ENCODE assay signal across 1 cellular context in the genomic region with DNA sequence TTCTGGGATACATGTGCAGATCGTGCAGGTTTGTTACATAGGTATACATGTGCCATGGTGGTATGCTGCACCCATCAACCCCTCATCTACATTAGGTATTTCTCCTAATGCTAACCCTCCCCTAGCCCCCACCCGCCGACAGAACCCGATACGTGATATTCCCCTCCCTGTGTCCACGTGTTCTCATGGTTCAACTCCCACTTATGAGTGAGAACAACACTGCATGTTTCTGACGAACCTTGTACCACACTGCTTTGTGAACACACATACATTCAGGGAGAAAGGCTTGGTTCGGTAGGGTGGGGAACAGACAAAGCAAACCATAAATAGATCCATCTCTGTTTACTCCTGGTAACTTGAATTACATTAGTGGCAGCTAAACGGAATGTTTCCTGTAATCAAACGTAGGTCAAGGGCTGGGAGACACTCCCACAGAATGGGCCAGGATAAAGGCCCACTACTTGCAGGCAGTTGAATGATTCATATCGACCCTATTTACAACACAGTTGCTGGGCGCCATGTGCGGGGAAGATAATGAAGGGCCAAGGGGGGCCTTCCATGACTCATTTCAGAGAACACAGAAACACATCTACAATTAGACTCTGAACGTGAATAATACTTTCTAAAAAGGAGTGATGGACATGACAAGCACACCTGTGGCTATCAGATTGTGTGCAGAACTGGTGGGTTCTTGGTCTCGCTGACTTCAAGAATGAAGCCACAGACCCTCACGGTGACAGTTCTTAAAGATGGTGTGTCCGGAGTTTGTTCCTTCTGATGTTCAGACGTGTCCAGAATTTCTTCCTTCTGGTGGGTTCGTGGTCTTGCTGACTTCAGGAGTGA.
TF ChIP-seq lines count a peak whose summit lies in the region.

No MANE protein-coding gene starts in this region.

TF ChIP-seq in K562, 482 proteins besides CTCF, POLR2A, EP300 and RAD21 (continued from another document and continues in another):
- TF ChIP-seq, protein P1, sequence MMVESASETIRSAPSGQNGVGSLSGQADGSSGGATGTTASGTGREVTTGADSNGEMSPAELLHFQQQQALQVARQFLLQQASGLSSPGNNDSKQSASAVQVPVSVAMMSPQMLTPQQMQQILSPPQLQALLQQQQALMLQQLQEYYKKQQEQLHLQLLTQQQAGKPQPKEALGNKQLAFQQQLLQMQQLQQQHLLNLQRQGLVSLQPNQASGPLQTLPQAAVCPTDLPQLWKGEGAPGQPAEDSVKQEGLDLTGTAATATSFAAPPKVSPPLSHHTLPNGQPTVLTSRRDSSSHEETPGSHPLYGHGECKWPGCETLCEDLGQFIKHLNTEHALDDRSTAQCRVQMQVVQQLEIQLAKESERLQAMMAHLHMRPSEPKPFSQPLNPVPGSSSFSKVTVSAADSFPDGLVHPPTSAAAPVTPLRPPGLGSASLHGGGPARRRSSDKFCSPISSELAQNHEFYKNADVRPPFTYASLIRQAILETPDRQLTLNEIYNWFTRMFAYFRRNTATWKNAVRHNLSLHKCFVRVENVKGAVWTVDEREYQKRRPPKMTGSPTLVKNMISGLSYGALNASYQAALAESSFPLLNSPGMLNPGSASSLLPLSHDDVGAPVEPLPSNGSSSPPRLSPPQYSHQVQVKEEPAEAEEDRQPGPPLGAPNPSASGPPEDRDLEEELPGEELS (CRISPR knock-in tag; IDR thresholded peaks at IDR 0.05; ENCODE audit: borderline replicate concordance) = 0 out of 2 replicates have a peak, but pooled peaks have one; percentile 63
- TF ChIP-seq ELF2 (CRISPR knock-in tag; IDR thresholded peaks at IDR 0.05) (no peak), STAT5A (IDR thresholded peaks at IDR 0.05; ENCODE audit: borderline replicate concordance, low read length) (peak; percentile 90), ZNF644 (tag; IDR thresholded peaks at IDR 0.05; ENCODE audit: low read depth) (0 out of 2 replicates have a peak, but pooled peaks have one; percentile 39), EHMT2 (IDR thresholded peaks at IDR 0.05) (peak; percentile 66), ZNF212 (CRISPR knock-in tag; IDR thresholded peaks at IDR 0.05) (0 out of 2 replicates have a peak, but pooled peaks have one; percentile 24), TAL1 (IDR thresholded peaks at IDR 0.05) (peak; percentile 88), ARID1B (IDR thresholded peaks at IDR 0.05) (peak; percentile 97), DACH1 (IDR thresholded peaks at IDR 0.05; ENCODE audit: partially characterized antibody) (peak; percentile 78), SOX6 (IDR thresholded peaks at IDR 0.05) (peak; percentile 92), TCF7 (IDR thresholded peaks at IDR 0.05; ENCODE audit: borderline replicate concordance) (0 out of 2 replicates have a peak, but pooled peaks have one; percentile 29), DMBX1 (CRISPR knock-in tag; IDR thresholded peaks at IDR 0.05; ENCODE audit: borderline replicate concordance) (peak; percentile 24; the same call in 1 of the 2 replicates), NCOA1 (IDR thresholded peaks at IDR 0.05; ENCODE audit: low read depth) (peak; percentile 79; the same call in 1 of the 2 replicates), MBD2 (IDR thresholded peaks at IDR 0.05; ENCODE audit: borderline replicate concordance, low read depth) (peak; percentile 69), RHOXF2B (CRISPR knock-in tag; conservative IDR thresholded peaks at IDR 0.05) (no peak), EP400 (IDR thresholded peaks at IDR 0.05) (peak; percentile 81), ZNF174 (CRISPR knock-in tag; IDR thresholded peaks at IDR 0.05) (no peak), ATF7 (IDR thresholded peaks at IDR 0.05) (peak; percentile 70; the same call in 1 of the 2 replicates), ZNF436 (CRISPR knock-in tag; IDR thresholded peaks at IDR 0.05) (no peak), BDP1 (IDR thresholded peaks at IDR 0.05; ENCODE audit: insufficient read depth, insufficient read length) (no peak), TBL1XR1 (IDR thresholded peaks at IDR 0.05; ENCODE audit: low read length in 2 of 2) (peak in 1 of 2 experiments; percentile 76; a peak in 3 of 4 replicates)
- TF ChIP-seq, protein P2, sequence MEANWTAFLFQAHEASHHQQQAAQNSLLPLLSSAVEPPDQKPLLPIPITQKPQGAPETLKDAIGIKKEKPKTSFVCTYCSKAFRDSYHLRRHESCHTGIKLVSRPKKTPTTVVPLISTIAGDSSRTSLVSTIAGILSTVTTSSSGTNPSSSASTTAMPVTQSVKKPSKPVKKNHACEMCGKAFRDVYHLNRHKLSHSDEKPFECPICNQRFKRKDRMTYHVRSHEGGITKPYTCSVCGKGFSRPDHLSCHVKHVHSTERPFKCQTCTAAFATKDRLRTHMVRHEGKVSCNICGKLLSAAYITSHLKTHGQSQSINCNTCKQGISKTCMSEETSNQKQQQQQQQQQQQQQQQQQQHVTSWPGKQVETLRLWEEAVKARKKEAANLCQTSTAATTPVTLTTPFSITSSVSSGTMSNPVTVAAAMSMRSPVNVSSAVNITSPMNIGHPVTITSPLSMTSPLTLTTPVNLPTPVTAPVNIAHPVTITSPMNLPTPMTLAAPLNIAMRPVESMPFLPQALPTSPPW (CRISPR knock-in tag; IDR thresholded peaks at IDR 0.05) = peak; percentile 95
- TF ChIP-seq, protein P3, sequence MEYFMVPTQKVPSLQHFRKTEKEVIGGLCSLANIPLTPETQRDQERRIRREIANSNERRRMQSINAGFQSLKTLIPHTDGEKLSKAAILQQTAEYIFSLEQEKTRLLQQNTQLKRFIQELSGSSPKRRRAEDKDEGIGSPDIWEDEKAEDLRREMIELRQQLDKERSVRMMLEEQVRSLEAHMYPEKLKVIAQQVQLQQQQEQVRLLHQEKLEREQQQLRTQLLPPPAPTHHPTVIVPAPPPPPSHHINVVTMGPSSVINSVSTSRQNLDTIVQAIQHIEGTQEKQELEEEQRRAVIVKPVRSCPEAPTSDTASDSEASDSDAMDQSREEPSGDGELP (CRISPR knock-in tag; IDR thresholded peaks at IDR 0.05; ENCODE audit: borderline replicate concordance) = 0 out of 2 replicates have a peak, but pooled peaks have one; percentile 27
- TF ChIP-seq, protein P4, sequence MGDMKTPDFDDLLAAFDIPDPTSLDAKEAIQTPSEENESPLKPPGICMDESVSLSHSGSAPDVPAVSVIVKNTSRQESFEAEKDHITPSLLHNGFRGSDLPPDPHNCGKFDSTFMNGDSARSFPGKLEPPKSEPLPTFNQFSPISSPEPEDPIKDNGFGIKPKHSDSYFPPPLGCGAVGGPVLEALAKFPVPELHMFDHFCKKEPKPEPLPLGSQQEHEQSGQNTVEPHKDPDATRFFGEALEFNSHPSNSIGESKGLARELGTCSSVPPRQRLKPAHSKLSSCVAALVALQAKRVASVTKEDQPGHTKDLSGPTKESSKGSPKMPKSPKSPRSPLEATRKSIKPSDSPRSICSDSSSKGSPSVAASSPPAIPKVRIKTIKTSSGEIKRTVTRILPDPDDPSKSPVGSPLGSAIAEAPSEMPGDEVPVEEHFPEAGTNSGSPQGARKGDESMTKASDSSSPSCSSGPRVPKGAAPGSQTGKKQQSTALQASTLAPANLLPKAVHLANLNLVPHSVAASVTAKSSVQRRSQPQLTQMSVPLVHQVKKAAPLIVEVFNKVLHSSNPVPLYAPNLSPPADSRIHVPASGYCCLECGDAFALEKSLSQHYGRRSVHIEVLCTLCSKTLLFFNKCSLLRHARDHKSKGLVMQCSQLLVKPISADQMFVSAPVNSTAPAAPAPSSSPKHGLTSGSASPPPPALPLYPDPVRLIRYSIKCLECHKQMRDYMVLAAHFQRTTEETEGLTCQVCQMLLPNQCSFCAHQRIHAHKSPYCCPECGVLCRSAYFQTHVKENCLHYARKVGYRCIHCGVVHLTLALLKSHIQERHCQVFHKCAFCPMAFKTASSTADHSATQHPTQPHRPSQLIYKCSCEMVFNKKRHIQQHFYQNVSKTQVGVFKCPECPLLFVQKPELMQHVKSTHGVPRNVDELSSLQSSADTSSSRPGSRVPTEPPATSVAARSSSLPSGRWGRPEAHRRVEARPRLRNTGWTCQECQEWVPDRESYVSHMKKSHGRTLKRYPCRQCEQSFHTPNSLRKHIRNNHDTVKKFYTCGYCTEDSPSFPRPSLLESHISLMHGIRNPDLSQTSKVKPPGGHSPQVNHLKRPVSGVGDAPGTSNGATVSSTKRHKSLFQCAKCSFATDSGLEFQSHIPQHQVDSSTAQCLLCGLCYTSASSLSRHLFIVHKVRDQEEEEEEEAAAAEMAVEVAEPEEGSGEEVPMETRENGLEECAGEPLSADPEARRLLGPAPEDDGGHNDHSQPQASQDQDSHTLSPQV (IDR thresholded peaks at IDR 0.05) = peak; percentile 93
- TF ChIP-seq, protein P5, sequence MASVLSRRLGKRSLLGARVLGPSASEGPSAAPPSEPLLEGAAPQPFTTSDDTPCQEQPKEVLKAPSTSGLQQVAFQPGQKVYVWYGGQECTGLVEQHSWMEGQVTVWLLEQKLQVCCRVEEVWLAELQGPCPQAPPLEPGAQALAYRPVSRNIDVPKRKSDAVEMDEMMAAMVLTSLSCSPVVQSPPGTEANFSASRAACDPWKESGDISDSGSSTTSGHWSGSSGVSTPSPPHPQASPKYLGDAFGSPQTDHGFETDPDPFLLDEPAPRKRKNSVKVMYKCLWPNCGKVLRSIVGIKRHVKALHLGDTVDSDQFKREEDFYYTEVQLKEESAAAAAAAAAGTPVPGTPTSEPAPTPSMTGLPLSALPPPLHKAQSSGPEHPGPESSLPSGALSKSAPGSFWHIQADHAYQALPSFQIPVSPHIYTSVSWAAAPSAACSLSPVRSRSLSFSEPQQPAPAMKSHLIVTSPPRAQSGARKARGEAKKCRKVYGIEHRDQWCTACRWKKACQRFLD (CRISPR knock-in tag; IDR thresholded peaks at IDR 0.05) = 0 out of 2 replicates have a peak, but pooled peaks have one; percentile 44
- TF ChIP-seq, protein P6, sequence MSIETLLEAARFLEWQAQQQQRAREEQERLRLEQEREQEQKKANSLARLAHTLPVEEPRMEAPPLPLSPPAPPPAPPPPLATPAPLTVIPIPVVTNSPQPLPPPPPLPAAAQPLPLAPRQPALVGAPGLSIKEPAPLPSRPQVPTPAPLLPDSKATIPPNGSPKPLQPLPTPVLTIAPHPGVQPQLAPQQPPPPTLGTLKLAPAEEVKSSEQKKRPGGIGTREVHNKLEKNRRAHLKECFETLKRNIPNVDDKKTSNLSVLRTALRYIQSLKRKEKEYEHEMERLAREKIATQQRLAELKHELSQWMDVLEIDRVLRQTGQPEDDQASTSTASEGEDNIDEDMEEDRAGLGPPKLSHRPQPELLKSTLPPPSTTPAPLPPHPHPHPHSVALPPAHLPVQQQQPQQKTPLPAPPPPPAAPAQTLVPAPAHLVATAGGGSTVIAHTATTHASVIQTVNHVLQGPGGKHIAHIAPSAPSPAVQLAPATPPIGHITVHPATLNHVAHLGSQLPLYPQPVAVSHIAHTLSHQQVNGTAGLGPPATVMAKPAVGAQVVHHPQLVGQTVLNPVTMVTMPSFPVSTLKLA (conservative IDR thresholded peaks at IDR 0.05) = peak; percentile 92 to 94
- TF ChIP-seq, protein P7, sequence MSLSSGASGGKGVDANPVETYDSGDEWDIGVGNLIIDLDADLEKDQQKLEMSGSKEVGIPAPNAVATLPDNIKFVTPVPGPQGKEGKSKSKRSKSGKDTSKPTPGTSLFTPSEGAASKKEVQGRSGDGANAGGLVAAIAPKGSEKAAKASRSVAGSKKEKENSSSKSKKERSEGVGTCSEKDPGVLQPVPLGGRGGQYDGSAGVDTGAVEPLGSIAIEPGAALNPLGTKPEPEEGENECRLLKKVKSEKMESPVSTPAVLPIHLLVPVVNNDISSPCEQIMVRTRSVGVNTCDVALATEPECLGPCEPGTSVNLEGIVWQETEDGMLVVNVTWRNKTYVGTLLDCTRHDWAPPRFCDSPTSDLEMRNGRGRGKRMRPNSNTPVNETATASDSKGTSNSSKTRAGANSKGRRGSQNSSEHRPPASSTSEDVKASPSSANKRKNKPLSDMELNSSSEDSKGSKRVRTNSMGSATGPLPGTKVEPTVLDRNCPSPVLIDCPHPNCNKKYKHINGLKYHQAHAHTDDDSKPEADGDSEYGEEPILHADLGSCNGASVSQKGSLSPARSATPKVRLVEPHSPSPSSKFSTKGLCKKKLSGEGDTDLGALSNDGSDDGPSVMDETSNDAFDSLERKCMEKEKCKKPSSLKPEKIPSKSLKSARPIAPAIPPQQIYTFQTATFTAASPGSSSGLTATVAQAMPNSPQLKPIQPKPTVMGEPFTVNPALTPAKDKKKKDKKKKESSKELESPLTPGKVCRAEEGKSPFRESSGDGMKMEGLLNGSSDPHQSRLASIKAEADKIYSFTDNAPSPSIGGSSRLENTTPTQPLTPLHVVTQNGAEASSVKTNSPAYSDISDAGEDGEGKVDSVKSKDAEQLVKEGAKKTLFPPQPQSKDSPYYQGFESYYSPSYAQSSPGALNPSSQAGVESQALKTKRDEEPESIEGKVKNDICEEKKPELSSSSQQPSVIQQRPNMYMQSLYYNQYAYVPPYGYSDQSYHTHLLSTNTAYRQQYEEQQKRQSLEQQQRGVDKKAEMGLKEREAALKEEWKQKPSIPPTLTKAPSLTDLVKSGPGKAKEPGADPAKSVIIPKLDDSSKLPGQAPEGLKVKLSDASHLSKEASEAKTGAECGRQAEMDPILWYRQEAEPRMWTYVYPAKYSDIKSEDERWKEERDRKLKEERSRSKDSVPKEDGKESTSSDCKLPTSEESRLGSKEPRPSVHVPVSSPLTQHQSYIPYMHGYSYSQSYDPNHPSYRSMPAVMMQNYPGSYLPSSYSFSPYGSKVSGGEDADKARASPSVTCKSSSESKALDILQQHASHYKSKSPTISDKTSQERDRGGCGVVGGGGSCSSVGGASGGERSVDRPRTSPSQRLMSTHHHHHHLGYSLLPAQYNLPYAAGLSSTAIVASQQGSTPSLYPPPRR (CRISPR knock-in tag; IDR thresholded peaks at IDR 0.05; ENCODE audit: borderline replicate concordance) = no peak
- TF ChIP-seq, protein P8, sequence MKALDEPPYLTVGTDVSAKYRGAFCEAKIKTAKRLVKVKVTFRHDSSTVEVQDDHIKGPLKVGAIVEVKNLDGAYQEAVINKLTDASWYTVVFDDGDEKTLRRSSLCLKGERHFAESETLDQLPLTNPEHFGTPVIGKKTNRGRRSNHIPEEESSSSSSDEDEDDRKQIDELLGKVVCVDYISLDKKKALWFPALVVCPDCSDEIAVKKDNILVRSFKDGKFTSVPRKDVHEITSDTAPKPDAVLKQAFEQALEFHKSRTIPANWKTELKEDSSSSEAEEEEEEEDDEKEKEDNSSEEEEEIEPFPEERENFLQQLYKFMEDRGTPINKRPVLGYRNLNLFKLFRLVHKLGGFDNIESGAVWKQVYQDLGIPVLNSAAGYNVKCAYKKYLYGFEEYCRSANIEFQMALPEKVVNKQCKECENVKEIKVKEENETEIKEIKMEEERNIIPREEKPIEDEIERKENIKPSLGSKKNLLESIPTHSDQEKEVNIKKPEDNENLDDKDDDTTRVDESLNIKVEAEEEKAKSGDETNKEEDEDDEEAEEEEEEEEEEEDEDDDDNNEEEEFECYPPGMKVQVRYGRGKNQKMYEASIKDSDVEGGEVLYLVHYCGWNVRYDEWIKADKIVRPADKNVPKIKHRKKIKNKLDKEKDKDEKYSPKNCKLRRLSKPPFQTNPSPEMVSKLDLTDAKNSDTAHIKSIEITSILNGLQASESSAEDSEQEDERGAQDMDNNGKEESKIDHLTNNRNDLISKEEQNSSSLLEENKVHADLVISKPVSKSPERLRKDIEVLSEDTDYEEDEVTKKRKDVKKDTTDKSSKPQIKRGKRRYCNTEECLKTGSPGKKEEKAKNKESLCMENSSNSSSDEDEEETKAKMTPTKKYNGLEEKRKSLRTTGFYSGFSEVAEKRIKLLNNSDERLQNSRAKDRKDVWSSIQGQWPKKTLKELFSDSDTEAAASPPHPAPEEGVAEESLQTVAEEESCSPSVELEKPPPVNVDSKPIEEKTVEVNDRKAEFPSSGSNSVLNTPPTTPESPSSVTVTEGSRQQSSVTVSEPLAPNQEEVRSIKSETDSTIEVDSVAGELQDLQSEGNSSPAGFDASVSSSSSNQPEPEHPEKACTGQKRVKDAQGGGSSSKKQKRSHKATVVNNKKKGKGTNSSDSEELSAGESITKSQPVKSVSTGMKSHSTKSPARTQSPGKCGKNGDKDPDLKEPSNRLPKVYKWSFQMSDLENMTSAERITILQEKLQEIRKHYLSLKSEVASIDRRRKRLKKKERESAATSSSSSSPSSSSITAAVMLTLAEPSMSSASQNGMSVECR (CRISPR knock-in tag; IDR thresholded peaks at IDR 0.05) = peak; percentile 50; the same call in 1 of the 2 replicates
